In the genomic region with DNA sequence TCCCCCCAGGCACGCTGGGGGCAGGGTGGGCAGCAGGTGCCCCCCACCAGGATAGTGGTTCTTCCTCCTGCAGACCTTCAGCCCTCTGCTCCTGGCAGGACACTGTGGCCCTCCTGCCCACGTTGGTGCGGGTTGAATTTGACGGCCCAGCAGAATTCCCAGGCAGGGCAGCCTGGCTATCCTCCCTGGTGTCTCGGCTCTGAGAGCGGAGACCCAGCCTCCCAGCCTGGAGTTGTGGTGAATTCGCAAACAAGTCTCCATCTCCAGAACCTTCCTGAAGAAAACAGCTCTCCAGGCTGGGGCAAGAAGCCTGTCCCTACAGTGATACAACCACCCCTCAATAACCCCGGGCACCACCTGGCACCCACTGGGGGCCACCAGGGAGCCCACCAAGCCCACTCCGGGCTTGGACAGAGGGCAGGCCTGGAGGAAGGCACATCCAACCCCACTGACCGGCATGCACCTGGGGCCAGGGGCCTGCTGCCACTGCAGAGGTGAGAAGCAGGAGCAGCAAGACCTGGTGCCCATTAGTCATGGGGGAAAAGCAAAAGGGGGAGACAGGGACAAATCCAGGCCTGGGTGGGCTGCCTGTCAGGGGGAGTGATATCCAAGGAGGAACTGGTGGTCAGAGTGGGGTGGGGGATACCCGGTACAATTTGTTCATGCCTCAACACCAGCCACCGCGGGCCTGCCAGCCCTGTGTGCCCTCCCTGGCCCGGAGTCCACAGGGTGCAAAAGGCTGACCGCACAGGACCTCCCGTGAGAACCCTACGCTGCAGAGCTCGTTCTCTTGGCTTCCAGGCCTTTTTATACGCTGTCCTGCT, we compare ENCODE assay signal across 16 cellular contexts.
"Had no signal": no experiment of that assay in that cellular context is flagged by ENCODE, and none has a peak within 500 bp of the region (broad histone marks: within the 10 kb centered on the region; RNA-seq: fewer than 3 reads in every experiment).

No MANE protein-coding gene starts in this region.

- H3K4me2 ChIP-seq: smooth muscle cell had no signal

- H3K27me3 Mint-ChIP-seq: activated B cell treated with CpG ODN at 0.5 μM for 24 hours; activated CD4-positive, alpha-beta T cell treated with anti-CD3 and anti-CD28 coated beads, Interleukin-2, amount 10 ng/mL, durations not matched to agents 24 days and 14 days; activated naive CD8-positive, alpha-beta T cell; stimulated activated naive CD8-positive, alpha-beta T cell treated with anti-CD3 and anti-CD28 coated beads, Interleukin-15, amount 100 ng/mL, for 72 hours had no signal

- ATAC-seq: left colon; stimulated activated naive CD8-positive, alpha-beta T cell treated with anti-CD3 and anti-CD28 coated beads, Interleukin-15, amount 100 ng/mL, for 72 hours had no signal

- H3K27ac Mint-ChIP-seq: activated B cell treated with CpG ODN at 0.5 μM for 24 hours; activated CD4-positive, alpha-beta T cell treated with anti-CD3 and anti-CD28 coated beads, Interleukin-2, amount 10 ng/mL, durations not matched to agents 24 days and 14 days; activated naive CD8-positive, alpha-beta T cell; stimulated activated naive CD8-positive, alpha-beta T cell treated with anti-CD3 and anti-CD28 coated beads, Interleukin-15, amount 100 ng/mL, for 72 hours had no signal

- DNase-seq: activated B cell treated with CpG ODN at 0.5 μM for 24 hours; activated CD4-positive, alpha-beta T cell treated with anti-CD3 and anti-CD28 coated beads, Interleukin-2, amount 10 ng/mL, durations not matched to agents 24 days and 14 days; activated gamma-delta T cell treated with Interleukin-2 at 50 U/mL for 16 hours; amniotic stem cell; central memory CD4-positive, alpha-beta T cell; cortex of kidney; effector memory CD4-positive, alpha-beta T cell; foreskin fibroblast; left colon; midbrain; posterior cingulate gyrus; stimulated activated naive CD8-positive, alpha-beta T cell treated with anti-CD3 and anti-CD28 coated beads, Interleukin-15, amount 100 ng/mL, for 72 hours; T-helper 2 cell had no signal

- H3K4me3 ChIP-seq: smooth muscle cell had no signal

- H3K4me3 Mint-ChIP-seq: activated B cell treated with CpG ODN at 0.5 μM for 24 hours; activated CD4-positive, alpha-beta T cell treated with anti-CD3 and anti-CD28 coated beads, Interleukin-2, amount 10 ng/mL, durations not matched to agents 24 days and 14 days; activated naive CD8-positive, alpha-beta T cell; stimulated activated naive CD8-positive, alpha-beta T cell treated with anti-CD3 and anti-CD28 coated beads, Interleukin-15, amount 100 ng/mL, for 72 hours had no signal

- H3K9me3 ChIP-seq: neutrophil had no signal

- H3K9me3 Mint-ChIP-seq: activated B cell treated with CpG ODN at 0.5 μM for 24 hours; activated CD4-positive, alpha-beta T cell treated with anti-CD3 and anti-CD28 coated beads, Interleukin-2, amount 10 ng/mL, durations not matched to agents 24 days and 14 days; stimulated activated naive CD8-positive, alpha-beta T cell treated with anti-CD3 and anti-CD28 coated beads, Interleukin-15, amount 100 ng/mL, for 72 hours had no signal

- H3K36me3 Mint-ChIP-seq: activated naive CD8-positive, alpha-beta T cell had no signal

- H3K27ac ChIP-seq: neutrophil had no signal
